In genomic region chr6:15322184-15322583, GRCh38 we compare ENCODE assay signal across 1 cellular context.
TF ChIP-seq lines count a peak whose summit lies in the region.

No MANE protein-coding gene starts in this region.

TF ChIP-seq in WTC11, 78 proteins besides CTCF, POLR2A, EP300 and RAD21 (continued from another document):
- TF ChIP-seq USF2 (CRISPR knock-in tag; IDR thresholded peaks at IDR 0.05) (no peak), ZNF138 (CRISPR knock-in tag; conservative IDR thresholded peaks at IDR 0.05) (no peak)
